In genomic region chr1:27959792-27960603, GRCh38 we compare ENCODE assay signal across 9 cellular contexts. TPM values are rescaled to one million over a fixed set of nuclear protein-coding genes. Genes with fewer than 3 reads are reported as not detected.
DNase-seq lines count a peak whose midpoint lies in the region; ATAC-seq and TF ChIP-seq lines count a peak whose summit lies in the region.
"Had no signal": no experiment of that assay in that cellular context is flagged by ENCODE, and none has a peak within 500 bp of the region (broad histone marks: within the 10 kb centered on the region; RNA-seq: fewer than 3 reads in every experiment).

A gene with protein sequence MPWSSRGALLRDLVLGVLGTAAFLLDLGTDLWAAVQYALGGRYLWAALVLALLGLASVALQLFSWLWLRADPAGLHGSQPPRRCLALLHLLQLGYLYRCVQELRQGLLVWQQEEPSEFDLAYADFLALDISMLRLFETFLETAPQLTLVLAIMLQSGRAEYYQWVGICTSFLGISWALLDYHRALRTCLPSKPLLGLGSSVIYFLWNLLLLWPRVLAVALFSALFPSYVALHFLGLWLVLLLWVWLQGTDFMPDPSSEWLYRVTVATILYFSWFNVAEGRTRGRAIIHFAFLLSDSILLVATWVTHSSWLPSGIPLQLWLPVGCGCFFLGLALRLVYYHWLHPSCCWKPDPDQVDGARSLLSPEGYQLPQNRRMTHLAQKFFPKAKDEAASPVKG (plus strand): TSS chr1:27959973. CDS start chr1:27960070, 97 bp downstream.

- peak; percentile 76 for TF ChIP-seq POLR2A in GM19099 (IDR thresholded peaks at IDR 0.05; ENCODE audit: extremely low read depth, insufficient read length, low read depth)
- peak; percentile 63 to 67 for TF ChIP-seq POLR2A in Peyer's patch (IDR thresholded peaks at IDR 0.05)

- H3K27me3 ChIP-seq in Peyer's patch, result no peaks in the 10 kb centered on the region

- peaks cover 0 to 25% (median 7%) of the 10 kb centered on the region in 4 donors for H3K4me1 ChIP-seq in Peyer's patch

- H3K4me3 ChIP-seq in Peyer's patch, result peak within 1 kb of the TSS; percentile 62 to 97 (median 74)

- H3K9me3 ChIP-seq in Peyer's patch, result no peaks in the 10 kb centered on the region

- peak; percentile 77 for ATAC-seq in HG03439 (IDR thresholded peaks at IDR 0.05; ENCODE audit: unreplicated experiment)

- H3K36me3 ChIP-seq in Peyer's patch, result peaks cover 0 to 17% (median 0%) of the 10 kb centered on the region in 3 donors

- peak; percentile 16 to 75 (median 62) for TF ChIP-seq CTCF in Peyer's patch (IDR thresholded peaks at IDR 0.05)

- DNase-seq in AG20443 (ENCODE audit: low spot score) (peak; percentile 97), Peyer's patch (peak; percentile 79 to 92 (median 92)), foreskin melanocyte (peak; percentile 51), occipital lobe (lab: John Stamatoyannopoulos, UW) (peak; percentile 35)
- DNase-seq in activated gamma-delta T cell treated with anti-CD3 and anti-CD28 coated beads, Interleukin-2, amount 50 U/mL, for 16 hours (ENCODE audit: low read depth), result peak; percentile 78

- peak within 1 kb of the TSS; percentile 90 to 98 (median 95) for H3K27ac ChIP-seq in Peyer's patch
- H3K27ac ChIP-seq in temporal lobe (ENCODE audit: low read depth, low read length), result peak within 1 kb of the TSS; percentile 87

RNA-seq across cellular contexts. Expression of the gene that starts here (rescaled TPM):
- total RNA-seq in Peyer's patch (10 to 100 TPM in 3 of 4 donors, 1 to 10 TPM in 1; 5.8 to 13.9 (median 11.8) TPM), occipital lobe (3.4 TPM), temporal lobe (2.5 TPM)
- total RNA-seq: SK-MEL-5 had no signal

Comparison
In these comparisons a context has a peak if more than half of its experiments do, and no peak if none do; other contexts are left out.
1. Peak in every context shown above with its lines: DNase-seq, ATAC-seq, H3K4me3 ChIP-seq and H3K27ac ChIP-seq.
2. DNase-seq: peak in every context shown above with its lines; median percentile 97 in AG20443; 92 in Peyer's patch; 78 in activated gamma-delta T cell treated with anti-CD3 and anti-CD28 coated beads, Interleukin-2, amount 50 U/mL, for 16 hours; 51 in foreskin melanocyte; 35 in occipital lobe.